In the genomic region with DNA sequence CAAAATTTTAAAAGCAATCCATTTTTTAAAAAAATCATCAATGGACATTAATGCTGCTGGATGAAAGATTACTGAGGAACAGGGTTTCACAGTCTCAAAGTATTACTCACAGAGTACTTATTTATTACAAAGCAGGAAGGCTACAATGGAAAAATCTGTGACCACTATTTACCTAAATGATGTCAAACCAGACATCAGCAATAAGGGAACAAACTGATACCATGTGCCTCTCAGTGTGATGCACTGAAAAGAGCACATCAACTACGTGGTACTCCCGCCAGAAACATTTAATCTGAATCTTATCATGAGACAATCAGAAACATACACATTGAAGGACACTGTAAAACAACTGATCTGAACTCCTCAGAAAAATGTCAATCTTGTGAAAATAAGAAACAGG, we compare ENCODE assay signal across 1 cellular context.
A peak's percentile ranks its signal among the peaks of the same experiment; 100 is the strongest.
TF ChIP-seq lines count a peak whose summit lies in the region.

No MANE protein-coding gene starts in this region.

TF ChIP-seq in SK-N-SH, 30 proteins besides CTCF, POLR2A, EP300 and RAD21 (continued from another document):
- TF ChIP-seq FOXM1 (IDR thresholded peaks at IDR 0.05; ENCODE audit: low read depth) = no peak
- TF ChIP-seq NRF1 (IDR thresholded peaks at IDR 0.05; ENCODE audit: low read depth, low read length) = no peak
- TF ChIP-seq NFIC (IDR thresholded peaks at IDR 0.05; ENCODE audit: borderline replicate concordance) = no peak
- TF ChIP-seq POLR2AphosphoS5 (IDR thresholded peaks at IDR 0.05; ENCODE audit: low read depth, low read length) = no peak
- TF ChIP-seq RXRA (IDR thresholded peaks at IDR 0.05; ENCODE audit: borderline replicate concordance, low read depth) = no peak
- TF ChIP-seq MAX (IDR thresholded peaks at IDR 0.05; ENCODE audit: low read depth) = no peak
- TF ChIP-seq CHD2 (IDR thresholded peaks at IDR 0.05; ENCODE audit: low read length, partially characterized antibody) = no peak
- no peak for TF ChIP-seq USF1 (IDR thresholded peaks at IDR 0.05; ENCODE audit: borderline replicate concordance, low read depth)
- TF ChIP-seq TCF12 (IDR thresholded peaks at IDR 0.05) = no peak
- TF ChIP-seq ZBTB33 (IDR thresholded peaks at IDR 0.05; ENCODE audit: borderline replicate concordance, low read depth) = no peak
- TF ChIP-seq IRF3 (IDR thresholded peaks at IDR 0.05; ENCODE audit: low read depth, low read length) = no peak
- no peak for TF ChIP-seq JUND (IDR thresholded peaks at IDR 0.05)
- no peak for TF ChIP-seq TAF1 (IDR thresholded peaks at IDR 0.05; ENCODE audit: borderline replicate concordance, low read depth, low read length)
- TF ChIP-seq SMC3 (IDR thresholded peaks at IDR 0.05; ENCODE audit: low read depth, low read length) = no peak
- no peak for TF ChIP-seq SIN3A (IDR thresholded peaks at IDR 0.05; ENCODE audit: borderline replicate concordance, low read depth, low read length)
- TF ChIP-seq GABPA (IDR thresholded peaks at IDR 0.05; ENCODE audit: low read depth) = no peak
- TF ChIP-seq FOSL2 (IDR thresholded peaks at IDR 0.05; ENCODE audit: borderline replicate concordance, low read depth) = no peak
- TF ChIP-seq RFX5 (IDR thresholded peaks at IDR 0.05; ENCODE audit: low read length) = no peak
- TF ChIP-seq USF2 (IDR thresholded peaks at IDR 0.05; ENCODE audit: borderline replicate concordance, low read depth, low read length) = no peak
- TF ChIP-seq GATA2 (CRISPR knock-in tag; IDR thresholded peaks at IDR 0.05) = peak; percentile 26; the same call in 1 of the 2 replicates
- no peak for TF ChIP-seq ELF1 (IDR thresholded peaks at IDR 0.05)
- TF ChIP-seq YY1 (IDR thresholded peaks at IDR 0.05; ENCODE audit: low read depth) = no peak
- TF ChIP-seq EZH2phosphoT487 (IDR thresholded peaks at IDR 0.05; ENCODE audit: borderline replicate concordance, low read depth) = no peak
- no peak for TF ChIP-seq REST (IDR thresholded peaks at IDR 0.05; ENCODE audit: low read depth, low read length)
